26 cellular contexts compared by ENCODE assay signal in the genomic region with DNA sequence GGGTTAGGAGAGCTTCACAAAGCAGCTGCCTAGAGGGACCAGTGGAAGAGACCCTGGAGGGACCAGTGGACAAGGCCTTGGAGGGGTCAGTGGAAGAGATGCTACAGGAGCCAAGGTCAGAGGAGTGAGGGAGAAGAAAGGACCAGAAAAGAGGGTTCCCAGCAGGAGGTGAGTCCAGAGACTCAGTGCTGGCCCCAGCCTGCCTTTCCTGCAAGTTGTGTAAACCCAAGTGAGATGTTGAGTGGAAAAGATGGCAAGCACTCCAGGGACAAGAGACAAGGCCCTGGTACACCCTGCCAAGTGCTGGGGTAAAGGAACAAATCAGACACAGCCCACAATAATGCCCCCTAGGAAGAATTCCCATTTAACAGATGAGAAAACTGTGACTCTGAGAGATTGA.
"Had no signal": no experiment of that assay in that cellular context is flagged by ENCODE, and none has a peak within 500 bp of the region (broad histone marks: within the 10 kb centered on the region; RNA-seq: fewer than 3 reads in every experiment).

No MANE protein-coding gene starts in this region.

- H3K27ac Mint-ChIP-seq: activated CD4-positive, alpha-beta T cell treated with anti-CD3 and anti-CD28 coated beads for 36 hours; activated naive CD8-positive, alpha-beta T cell; activated T-cell treated with anti-CD3 and anti-CD28 coated beads, Interleukin-2, amount 50 U/mL, for 72 hours; mesothelial cell of epicardium; naive B cell; neural progenitor cell had no signal

- ATAC-seq: activated CD4-positive, alpha-beta T cell treated with anti-CD3 and anti-CD28 coated beads for 36 hours; activated T-cell treated with anti-CD3 and anti-CD28 coated beads, Interleukin-2, amount 50 U/mL, for 72 hours; gastroesophageal sphincter; left cardiac atrium; right lobe of liver had no signal

- H3K27me3 ChIP-seq: brain microvascular endothelial cell, gastroesophageal sphincter, neural progenitor cell, right lobe of liver, testis, upper lobe of left lung, vagina had no signal

- H3K4me3 Mint-ChIP-seq: activated CD4-positive, alpha-beta T cell treated with anti-CD3 and anti-CD28 coated beads for 36 hours; activated naive CD8-positive, alpha-beta T cell; activated T-cell treated with anti-CD3 and anti-CD28 coated beads, Interleukin-2, amount 50 U/mL, for 72 hours; mesothelial cell of epicardium; naive B cell; neural progenitor cell had no signal

- H3K4me1 Mint-ChIP-seq: activated CD4-positive, alpha-beta T cell treated with anti-CD3 and anti-CD28 coated beads for 36 hours; naive B cell; neural progenitor cell had no signal

- H3K27ac ChIP-seq: brain microvascular endothelial cell, gastroesophageal sphincter, neural progenitor cell, right lobe of liver, testis, upper lobe of left lung, vagina had no signal

- H3K36me3 ChIP-seq: brain microvascular endothelial cell, gastroesophageal sphincter, neural progenitor cell, right lobe of liver, upper lobe of left lung, vagina had no signal

- H3K4me1 ChIP-seq: neural progenitor cell, right lobe of liver, upper lobe of left lung had no signal

- H3K9me3 Mint-ChIP-seq: mesothelial cell of epicardium, neural progenitor cell had no signal

- DNase-seq: activated CD4-positive, alpha-beta T cell treated with anti-CD3 and anti-CD28 coated beads for 36 hours; activated CD4-positive, alpha-beta T cell treated with anti-CD3 and anti-CD28 coated beads, Interleukin-2, amount 50 U/mL, for 4 hours; activated CD4-positive, CD25-positive, alpha-beta regulatory T cell; activated naive CD4-positive, alpha-beta T cell treated with Interleukin-2 at 50 U/mL for 16 hours; activated T-cell treated with anti-CD3 and anti-CD28 coated beads for 4 hours; activated T-cell treated with anti-CD3 and anti-CD28 coated beads, Interleukin-2, amount 50 U/mL, for 72 hours; anterior cingulate cortex; brain microvascular endothelial cell; caudate nucleus; effector memory CD4-positive, alpha-beta T cell; hippocampal formation; left cardiac atrium; mammary epithelial cell; naive B cell; occipital lobe; right lobe of liver; stimulated activated CD4-positive, alpha-beta T cell treated with anti-CD3 and anti-CD28 coated beads, Interleukin-2, amount 100 ng/mL, for 48 hours; stimulated activated naive CD4-positive, alpha-beta T cell treated with Interleukin-2 at 50 U/mL for 16 hours; T-helper 1 cell; testis; upper lobe of left lung had no signal

- H3K4me3 ChIP-seq: gastroesophageal sphincter, neural progenitor cell, right lobe of liver, testis, upper lobe of left lung, vagina had no signal

- H3K36me3 Mint-ChIP-seq: activated naive CD8-positive, alpha-beta T cell; mesothelial cell of epicardium; naive B cell; neural progenitor cell had no signal

- H3K9me3 ChIP-seq: gastroesophageal sphincter, right lobe of liver, testis, upper lobe of left lung, vagina had no signal
